ENCODE assay signal across 8 cellular contexts in the genomic region with DNA sequence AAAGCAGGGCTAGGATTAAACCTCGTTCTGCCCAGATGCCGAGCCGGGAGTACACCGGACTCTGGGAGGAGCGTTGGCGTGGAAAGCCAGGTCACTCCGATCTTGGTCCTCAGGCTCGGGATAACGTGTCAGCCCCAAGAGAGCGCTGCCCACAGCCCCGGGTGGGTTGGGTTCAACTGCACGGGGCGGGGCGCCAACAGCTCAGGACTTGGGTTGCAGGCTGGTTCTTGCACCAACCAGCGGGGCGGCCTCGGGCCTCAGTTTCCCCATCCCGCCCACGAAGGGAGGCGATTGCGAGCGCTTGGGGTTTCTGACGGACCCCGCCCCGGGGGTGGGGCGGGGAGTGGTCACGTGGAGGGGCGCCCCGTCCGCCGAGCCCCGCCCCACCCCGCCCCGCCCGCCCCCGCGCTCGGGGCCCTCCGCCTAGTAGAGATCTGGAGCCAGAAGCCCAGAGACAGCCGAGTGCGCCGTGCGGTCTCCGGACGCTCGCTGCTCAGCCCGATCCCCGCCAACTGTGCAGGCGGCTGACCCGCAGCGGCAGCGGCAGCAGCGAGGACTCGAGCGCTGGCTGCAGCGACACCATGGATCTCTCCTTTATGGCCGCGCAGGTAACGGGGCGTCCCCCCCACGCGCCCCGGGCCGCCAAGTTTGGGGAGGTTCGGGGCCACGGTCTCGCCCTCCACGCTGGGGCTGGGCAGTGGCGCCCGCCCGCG. TPM values are rescaled to one million over a fixed set of nuclear protein-coding genes. Genes with fewer than 3 reads are reported as not detected.
DNase-seq lines count a peak whose midpoint lies in the region; TF ChIP-seq lines count a peak whose summit lies in the region.

A gene (plus strand): TSS at position 443 of the 713 bp plus-strand sequence. CDS start 139 bp downstream, at position 582.

- peak within 1 kb of the TSS; percentile 89 for H3K27ac Mint-ChIP-seq in chondrocyte (ENCODE audit: unreplicated experiment)

- H3K27me3 Mint-ChIP-seq in chondrocyte (ENCODE audit: low read depth), result no peaks in the 10 kb centered on the region

- TF ChIP-seq CTCF in chondrocyte (IDR thresholded peaks at IDR 0.05), result no peak

- H3K4me1 Mint-ChIP-seq in chondrocyte (ENCODE audit: low read depth), result peaks cover 42% of the 10 kb centered on the region

- H3K36me3 Mint-ChIP-seq in chondrocyte (ENCODE audit: low read depth), result peaks cover 3% of the 10 kb centered on the region

- H3K4me3 Mint-ChIP-seq in chondrocyte (ENCODE audit: unreplicated experiment), result peak within 1 kb of the TSS; percentile 88

- H3K9me3 Mint-ChIP-seq in chondrocyte (ENCODE audit: low read depth), result no peaks in the 10 kb centered on the region

- DNase-seq in EH (ENCODE audit: low read depth) (peak; percentile 75), HuH-7 (ENCODE audit: low spot score) (peak; percentile 33), chondrocyte (ENCODE audit: low spot score) (no peak), left kidney (ENCODE audit: low read depth, low spot score) (peak; percentile 79), kidney glomerular epithelial cell (lab: John Stamatoyannopoulos, UW) (no peak), MV-4-11 (lab: John Stamatoyannopoulos, UW) (no peak)
- peak; percentile 45 for DNase-seq in activated CD4-positive, CD25-positive, alpha-beta regulatory T cell treated with anti-CD3 and anti-CD28 coated beads, Interleukin-2, amount 50 U/mL, for 72 hours
- peak; percentile 53 for DNase-seq in stimulated activated CD4-positive, alpha-beta T cell treated with anti-CD3 and anti-CD28 coated beads, Interleukin-1b, Interleukin-23, amount 100 ng/mL, for 48 hours

RNA-seq across cellular contexts. Expression of the gene that starts here (rescaled TPM):
- 33.0 to 99.3 TPM (median 33.2 TPM) in 3 replicates for total RNA-seq in chondrocyte

Comparison
In these comparisons a context has a peak if more than half of its experiments do, and no peak if none do; other contexts are left out.
1. DNase-seq: peak in EH (single experiment), HuH-7 (single experiment), activated CD4-positive, CD25-positive, alpha-beta regulatory T cell treated with anti-CD3 and anti-CD28 coated beads, Interleukin-2, amount 50 U/mL, for 72 hours (single experiment), left kidney (single experiment) and stimulated activated CD4-positive, alpha-beta T cell treated with anti-CD3 and anti-CD28 coated beads, Interleukin-1b, Interleukin-23, amount 100 ng/mL, for 48 hours (single experiment); none in chondrocyte (single experiment), kidney glomerular epithelial cell (single experiment) and MV-4-11 (single experiment).